In genomic region chr3:149790698-149791097, GRCh38 we compare ENCODE assay signal across 25 cellular contexts. TPM values are rescaled to one million over a fixed set of nuclear protein-coding genes. Genes with fewer than 3 reads are reported as not detected.
DNase-seq lines count a peak whose midpoint lies in the region; ATAC-seq and TF ChIP-seq lines count a peak whose summit lies in the region.
"Had no signal": no experiment of that assay in that cellular context is flagged by ENCODE, and none has a peak within 500 bp of the region (broad histone marks: within the 10 kb centered on the region; RNA-seq: fewer than 3 reads in every experiment).

No MANE protein-coding gene starts in this region.

- no peak for DNase-seq in SK-N-SH
- DNase-seq in PC-9: no peak
- DNase-seq in epithelial cell of prostate (ENCODE audit: low read depth, low spot score): no peak
- no peak for DNase-seq in activated effector memory CD4-positive, alpha-beta T cell treated with Interleukin-2 at 50 U/mL for 16 hours
- no peak for DNase-seq in GM10248 (ENCODE audit: extremely low spot score)
- DNase-seq in DMS153 treated with DMSO at 0.1 percent for 48 hours (lab: John Stamatoyannopoulos, UW; ENCODE audit: unreplicated experiment): no peak
- DNase-seq: AML-193; C1 segment of cervical spinal cord; CD8-positive, alpha-beta T cell; DMS53; H9; KG1; NCI-H1092 treated with DMSO at 0.1 percent for 48 hours; NCI-H1436 treated with DMSO at 0.1 percent for 48 hours; NCI-H1930; NCI-H774; NK-92 treated with Interleukin-12 subunit alpha and Interleukin-12 subunit beta, amount 100 ng/mL, for 24 hours; SJCRH30 had no signal

- intact Hi-C loops in PC-9 (cut with micrococcal nuclease; ENCODE audit: unreplicated experiment): no loop called here

- H3K27me3 ChIP-seq in SK-N-SH (ENCODE audit: insufficient read depth) (no peaks in the 10 kb centered on the region), PC-9 (ENCODE audit: insufficient read depth, low read depth) (no peaks in the 10 kb centered on the region)
- H3K27me3 ChIP-seq: SJCRH30 had no signal

- BruUV-seq in PC-9 (replicated peaks; lab: Mats Ljungman, UMichigan): TSS peak; percentile 79

- H3K4me2 ChIP-seq in SK-N-SH (no peak overlapping the region), PC-9 (peak overlapping the region; percentile 6; the same call in 1 of the 2 replicates)

- H4K20me1 ChIP-seq in SK-N-SH (ENCODE audit: insufficient read depth): no peaks in the 10 kb centered on the region
- no peaks in the 10 kb centered on the region for H4K20me1 ChIP-seq in PC-9 (ENCODE audit: insufficient read depth)

- TF ChIP-seq EP300 in SK-N-SH (IDR thresholded peaks at IDR 0.05; ENCODE audit: borderline replicate concordance in 1 of 2, low read depth in 1 of 2, low read length in 1 of 2): no peak

- CTCF ChIA-PET in SK-N-SH (lab: Yijun Ruan, JAX) (no interaction called here), PC-9 (lab: Charles Lee) (no interaction called here), GM10248 (lab: Yijun Ruan, JAX) (no interaction called here)

- H3K4me1 ChIP-seq in SK-N-SH (ENCODE audit: control insufficient read depth in 1 of 2, insufficient read depth in 2 of 2, low read depth in 1 of 2, low read length in 1 of 2) (no peaks in the 10 kb centered on the region), PC-9 (replicated peaks; ENCODE audit: insufficient read depth) (peaks cover 15% of the 10 kb centered on the region)

- H3K36me3 ChIP-seq in SK-N-SH (replicated peaks in 1 of 2; ENCODE audit: control insufficient read depth in 1 of 2, insufficient read depth in 2 of 2, low read length in 1 of 2) (no peaks in the 10 kb centered on the region), PC-9 (ENCODE audit: low read depth) (no peaks in the 10 kb centered on the region)
- H3K36me3 ChIP-seq: SJCRH30 had no signal

- no peak for ATAC-seq in SK-N-SH treated with all-trans-retinoic acid at 6 μM for 48 hours
- no peak for ATAC-seq in GM21381 (IDR thresholded peaks at IDR 0.05; ENCODE audit: unreplicated experiment)
- ATAC-seq: CD8-positive, alpha-beta T cell; Panc1 had no signal

- TF ChIP-seq CTCF in SK-N-SH (IDR thresholded peaks at IDR 0.05) (no peak), PC-9 (conservative IDR thresholded peaks at IDR 0.05) (no peak), GM10248 (IDR thresholded peaks at IDR 0.05; ENCODE audit: control extremely low read depth, extremely low read depth, low read depth, missing control alignments) (no peak)

- 50% methylated on average over 3 of the region's 3 CpGs for WGBS in SK-N-SH (ENCODE audit: low lambda C conversion rate)

- H3K9ac ChIP-seq in SK-N-SH: no peak overlapping the region

- H3K9me3 ChIP-seq in SK-N-SH (no peaks in the 10 kb centered on the region), PC-9 (ENCODE audit: insufficient read depth, low read depth) (no peaks in the 10 kb centered on the region)
- H3K9me3 ChIP-seq: SJCRH30 had no signal

- H3K79me2 ChIP-seq in SK-N-SH (ENCODE audit: insufficient read depth) (no peaks in the 10 kb centered on the region), PC-9 (ENCODE audit: low read depth) (no peaks in the 10 kb centered on the region)

- H3K27ac ChIP-seq in SK-N-SH (ENCODE audit: low read depth in 2 of 2, low read length in 1 of 2): no peak overlapping the region
- H3K27ac ChIP-seq in PC-9: 0 out of 2 replicates have a peak overlapping the region, but pooled peaks have one; percentile 10
- H3K27ac ChIP-seq in epithelial cell of prostate: peak overlapping the region; percentile 59
- H3K27ac ChIP-seq: HL-60, SJCRH30 had no signal

- H2AFZ ChIP-seq in SK-N-SH (ENCODE audit: low read depth) (0 out of 2 replicates have a peak overlapping the region, but pooled peaks have one; percentile 52), PC-9 (no peak overlapping the region)

- H3F3A ChIP-seq in SK-N-SH (replicated peaks; ENCODE audit: insufficient read depth) (no peaks in the 10 kb centered on the region), PC-9 (ENCODE audit: insufficient read depth, low read depth) (no peaks in the 10 kb centered on the region)

- TF ChIP-seq RAD21 in SK-N-SH (IDR thresholded peaks at IDR 0.05; ENCODE audit: low read length): no peak

- H3K9me2 ChIP-seq in SK-N-SH (no peaks in the 10 kb centered on the region), PC-9 (ENCODE audit: insufficient read depth) (no peaks in the 10 kb centered on the region)

- POLR2A ChIA-PET in SK-N-SH (lab: Yijun Ruan, JAX): no interaction called here
- POLR2A ChIA-PET in PC-9 (lab: Charles Lee; ENCODE audit: unreplicated experiment): no interaction called here
- POLR2A ChIA-PET in GM10248 (lab: Yijun Ruan, JAX): no interaction called here

- H3K4me3 ChIP-seq in SK-N-SH (ENCODE audit: low read depth in 2 of 2, low read length in 1 of 2) (no peak overlapping the region), PC-9 (no peak overlapping the region)
- H3K4me3 ChIP-seq: SJCRH30 had no signal

TF ChIP-seq in SK-N-SH, 30 proteins besides CTCF, POLR2A, EP300 and RAD21:
- TF ChIP-seq RFX5 (IDR thresholded peaks at IDR 0.05; ENCODE audit: low read length): no peak
- no peak for TF ChIP-seq FOXJ3 (CRISPR knock-in tag; IDR thresholded peaks at IDR 0.05)
- no peak for TF ChIP-seq FOSL2 (IDR thresholded peaks at IDR 0.05; ENCODE audit: borderline replicate concordance, low read depth)
- TF ChIP-seq USF1 (IDR thresholded peaks at IDR 0.05; ENCODE audit: borderline replicate concordance, low read depth): no peak
- TF ChIP-seq ELF1 (IDR thresholded peaks at IDR 0.05): no peak
- no peak for TF ChIP-seq TAF1 (IDR thresholded peaks at IDR 0.05; ENCODE audit: borderline replicate concordance, low read depth, low read length)

TF ChIP-seq in SK-N-SH treated with all-trans-retinoic acid at 6 μM for 48 hours, 23 proteins besides CTCF, POLR2A, EP300 and RAD21:
- TF ChIP-seq ZNF565 (CRISPR knock-in tag; conservative IDR thresholded peaks at IDR 0.05; ENCODE audit: low read depth) (no peak), ZC3H10 (CRISPR knock-in tag; IDR thresholded peaks at IDR 0.05) (no peak), OSR1 (CRISPR knock-in tag; IDR thresholded peaks at IDR 0.05) (no peak), ZNF8 (CRISPR knock-in tag; IDR thresholded peaks at IDR 0.05) (no peak), CSDC2 (CRISPR knock-in tag; IDR thresholded peaks at IDR 0.05) (no peak), CSRNP3 (CRISPR knock-in tag; IDR thresholded peaks at IDR 0.05) (no peak), BACH2 (CRISPR knock-in tag; IDR thresholded peaks at IDR 0.05; ENCODE audit: borderline replicate concordance) (no peak), CREB5 (CRISPR knock-in tag; IDR thresholded peaks at IDR 0.05; ENCODE audit: low read depth) (no peak), ZFP3 (CRISPR knock-in tag; IDR thresholded peaks at IDR 0.05) (no peak), ARNTL (CRISPR knock-in tag; IDR thresholded peaks at IDR 0.05; ENCODE audit: borderline replicate concordance, low read depth) (no peak), TOX (CRISPR knock-in tag; IDR thresholded peaks at IDR 0.05; ENCODE audit: borderline replicate concordance) (no peak), ZFP30 (CRISPR knock-in tag; IDR thresholded peaks at IDR 0.05) (no peak), ISL1 (CRISPR knock-in tag; IDR thresholded peaks at IDR 0.05) (no peak), SNAI2 (CRISPR knock-in tag; IDR thresholded peaks at IDR 0.05) (no peak)

RNA-seq across cellular contexts. Expression of gene ANKUB1, which starts 1.7 kb away (rescaled TPM):
- polyA plus RNA-seq in SK-N-SH (2012; rRNA removed): not detected in 2 replicates
- not detected in 2 replicates for polyA plus RNA-seq in SK-N-SH (2012; cell fraction: cytosol; rRNA removed)
- not detected in 2 replicates for polyA plus RNA-seq in SK-N-SH (2012; cell fraction: nucleus; rRNA removed)
- not detected in 2 replicates for total RNA-seq in PC-9 (2021)
- total RNA-seq: CD8-positive, alpha-beta T cell; H9; HT-29; NCI-H460; SJCRH30 had no signal
- polyA plus RNA-seq: AG04450 had no signal

RNA-seq across cellular contexts. Expression of gene RNF13, which starts 22.3 kb away (rescaled TPM):
- polyA plus RNA-seq in SK-N-SH (2012; rRNA removed): 14.9 and 19.6 TPM in 2 replicates
- 23.0 and 27.7 TPM in 2 replicates for polyA plus RNA-seq in SK-N-SH (2012; cell fraction: cytosol; rRNA removed)
- polyA plus RNA-seq in SK-N-SH (2012; cell fraction: nucleus; rRNA removed): 8.2 and 18.5 TPM in 2 replicates
- 40.1 and 65.0 TPM in 2 replicates for total RNA-seq in PC-9 (2021)

RNA-seq across cellular contexts. Expression of gene COMMD2, which starts 38.4 kb away (rescaled TPM):
- polyA plus RNA-seq in SK-N-SH (2012; rRNA removed): 20.9 and 21.3 TPM in 2 replicates
- 23.4 and 27.2 TPM in 2 replicates for polyA plus RNA-seq in SK-N-SH (2012; cell fraction: cytosol; rRNA removed)
- polyA plus RNA-seq in SK-N-SH (2012; cell fraction: nucleus; rRNA removed): 10.1 and 15.3 TPM in 2 replicates
- 58.2 and 74.7 TPM in 2 replicates for total RNA-seq in PC-9 (2021)

Comparison
In these comparisons a context has a peak if more than half of its experiments do, and no peak if none do; other contexts are left out.
1. H3K27ac ChIP-seq: peak in PC-9 (single experiment) and epithelial cell of prostate (single experiment); none in SK-N-SH (0 of 2).